In genomic region chr3:120741837-120742197, GRCh38 we compare ENCODE assay signal across 8 cellular contexts. TPM values are rescaled to one million over a fixed set of nuclear protein-coding genes. Genes with fewer than 3 reads are reported as not detected.
DNase-seq lines count a peak whose midpoint lies in the region; TF ChIP-seq lines count a peak whose summit lies in the region.

No MANE protein-coding gene starts in this region.

- no peak overlapping the region for H2AK5ac ChIP-seq in neuronal stem cell (ENCODE audit: low read depth, low read length)

- H2BK12ac ChIP-seq in neuronal stem cell (ENCODE audit: low read length): no peak overlapping the region

- no peaks in the 10 kb centered on the region for H3K27me3 ChIP-seq in OCI-LY3 (ENCODE audit: low read depth, low read length)
- H3K27me3 ChIP-seq in neuronal stem cell (ENCODE audit: control insufficient read depth in 3 of 3, insufficient read depth in 3 of 3, low read depth in 1 of 3, low read length in 3 of 3): no peaks in the 10 kb centered on the region

- peak overlapping the region; percentile 88 for H3K9ac ChIP-seq in OCI-LY3 (ENCODE audit: low read length)
- H3K9ac ChIP-seq in neuronal stem cell (ENCODE audit: low read depth, low read length, poor library complexity): no peak overlapping the region

- no CpG with 5 or more reads among the region's 10 CpGs for WGBS in neuronal stem cell (ENCODE audit: extremely low coverage in 2 of 2, insufficient read length in 2 of 2, insufficient replicate concordance in 1 of 2), 2 donors

- H3K4ac ChIP-seq in neuronal stem cell (ENCODE audit: low read length): no peak overlapping the region

- no peak overlapping the region for H2BK15ac ChIP-seq in neuronal stem cell (ENCODE audit: low read length)

- H4K8ac ChIP-seq in neuronal stem cell (ENCODE audit: low read depth, low read length): no peak overlapping the region

- H3K36me3 ChIP-seq in OCI-LY3 (replicated peaks; ENCODE audit: low read depth, low read length) (peaks cover 11% of the 10 kb centered on the region), neuronal stem cell (replicated peaks in 1 of 2; ENCODE audit: control insufficient read depth in 2 of 2, insufficient read depth in 2 of 2, low read length in 2 of 2) (peaks cover 4 to 18% of the 10 kb centered on the region in 2 donors)

- H3K9me3 ChIP-seq in OCI-LY3 (ENCODE audit: insufficient read depth, low read length) (no peaks in the 10 kb centered on the region), neuronal stem cell (replicated peaks in 1 of 2; ENCODE audit: control insufficient read depth in 2 of 2, insufficient read depth in 1 of 2, low read depth in 1 of 2, low read length in 2 of 2) (peaks cover 2 to 19% of the 10 kb centered on the region in 2 donors)

- H2BK5ac ChIP-seq in neuronal stem cell (ENCODE audit: low read length): no peak overlapping the region

- H3K4me3 ChIP-seq in HFF-Myc (replicated peaks; ENCODE audit: low read depth, low read length) (peak overlapping the region; percentile 82), OCI-LY3 (ENCODE audit: low read length) (peak overlapping the region; percentile 95), neuronal stem cell (ENCODE audit: low read length in 2 of 2) (peak overlapping the region; percentile 67 to 71)

- peaks cover 5% of the 10 kb centered on the region for H3K79me1 ChIP-seq in neuronal stem cell (ENCODE audit: low read depth, low read length)

- H3K79me2 ChIP-seq in OCI-LY3 (ENCODE audit: low read length): peaks cover 53% of the 10 kb centered on the region

- no peak overlapping the region for H4K91ac ChIP-seq in neuronal stem cell (ENCODE audit: low read depth, low read length, poor library complexity)

- no peaks in the 10 kb centered on the region for H4K20me1 ChIP-seq in OCI-LY3 (ENCODE audit: insufficient read depth, low read length)

- H3K27ac ChIP-seq in OCI-LY3 (ENCODE audit: low read length) (peak overlapping the region; percentile 90), epithelial cell of prostate (peak overlapping the region; percentile 91), neuronal stem cell (replicated peaks; ENCODE audit: low read length) (no peak overlapping the region)

- H3K14ac ChIP-seq in neuronal stem cell (ENCODE audit: low read length): no peak overlapping the region

- TF ChIP-seq CTCF in HFF-Myc (IDR thresholded peaks at IDR 0.05; ENCODE audit: low read depth, low read length, missing control alignments): no peak
- TF ChIP-seq CTCF in OCI-LY3 (IDR thresholded peaks at IDR 0.05; ENCODE audit: low read depth, low read length): no peak

- no peak overlapping the region for H3K23ac ChIP-seq in neuronal stem cell (ENCODE audit: low read depth, low read length, poor library complexity)

- peaks cover 15% of the 10 kb centered on the region for H3K4me1 ChIP-seq in OCI-LY3 (ENCODE audit: low read length)
- peaks cover 5 to 9% of the 10 kb centered on the region in 2 donors for H3K4me1 ChIP-seq in neuronal stem cell (ENCODE audit: control insufficient read depth in 2 of 2, insufficient read depth in 1 of 2, low read depth in 1 of 2, low read length in 2 of 2)

- H3K4me2 ChIP-seq in OCI-LY3 (ENCODE audit: low read length) (peak overlapping the region; percentile 69), neuronal stem cell (ENCODE audit: insufficient read depth, low read length, poor library complexity, severe bottlenecking) (peak overlapping the region; percentile 49)

- H2AFZ ChIP-seq in OCI-LY3 (ENCODE audit: low read depth, low read length) (peak overlapping the region; percentile 97), neuronal stem cell (ENCODE audit: low read length) (peak overlapping the region; percentile 89)

- no peak overlapping the region for H2BK120ac ChIP-seq in neuronal stem cell (ENCODE audit: low read depth, low read length)

- DNase-seq in NCI-H2029 treated with DMSO at 0.1 percent for 48 hours (lab: John Stamatoyannopoulos, UW) (peak; percentile 48), NCI-H2029 (lab: John Stamatoyannopoulos, UW) (no peak), HFF-Myc (ENCODE audit: extremely low read depth, low read depth) (no peak), epithelial cell of prostate (ENCODE audit: low read depth, low spot score) (no peak), neuronal stem cell (ENCODE audit: low spot score) (no peak), NCI-H446 (lab: John Stamatoyannopoulos, UW) (no peak), SHP77 (lab: John Stamatoyannopoulos, UW) (no peak)

- no peak overlapping the region for H3K18ac ChIP-seq in neuronal stem cell (ENCODE audit: low read length)

RNA-seq across cellular contexts. Expression of gene RABL3, which starts 0.5 kb away (rescaled TPM):
- polyA plus RNA-seq in neuronal stem cell (2013, experiment 1 of 2): 11.7 TPM
- 11.5 TPM for polyA plus RNA-seq in neuronal stem cell (2013, experiment 2 of 2)

RNA-seq across cellular contexts. Expression of gene GTF2E1, which starts 0.7 kb away (rescaled TPM):
- polyA plus RNA-seq in neuronal stem cell (2013, experiment 1 of 2): 39.1 TPM
- 39.2 TPM for polyA plus RNA-seq in neuronal stem cell (2013, experiment 2 of 2)

RNA-seq across cellular contexts. Expression of gene HGD, which starts 59.8 kb away (rescaled TPM):
- 0.07 TPM for polyA plus RNA-seq in neuronal stem cell (2013, experiment 1 of 2)
- 0.03 TPM for polyA plus RNA-seq in neuronal stem cell (2013, experiment 2 of 2)
